1 cellular context compared by ENCODE assay signal in genomic region chr22:37121887-37122591, GRCh38.
TF ChIP-seq lines count a peak whose summit lies in the region.

No MANE protein-coding gene starts in this region.

TF ChIP-seq in GM12878, 131 proteins besides CTCF, POLR2A, EP300 and RAD21 (continued from another document and continues in another):
- TF ChIP-seq MAX (IDR thresholded peaks at IDR 0.05; ENCODE audit: low read depth, low read length) = no peak; the same call in 1 of the 2 replicates
- no peak for TF ChIP-seq ZNF592 (IDR thresholded peaks at IDR 0.05)
- TF ChIP-seq GATAD2B (conservative IDR thresholded peaks at IDR 0.05; ENCODE audit: low read depth) = no peak; the same call in 1 of the 2 replicates
- peak; percentile 65 for TF ChIP-seq SP1 (IDR thresholded peaks at IDR 0.05; ENCODE audit: low read depth, low read length)
- no peak for TF ChIP-seq IRF3 (IDR thresholded peaks at IDR 0.05)
- no peak for TF ChIP-seq ELK1 (IDR thresholded peaks at IDR 0.05; ENCODE audit: low read depth, low read length)
- TF ChIP-seq PKNOX1 (IDR thresholded peaks at IDR 0.05) = peak; percentile 77
- TF ChIP-seq PAX5 (IDR thresholded peaks at IDR 0.05; ENCODE audit: borderline replicate concordance, low read depth, low read length) = peak; percentile 40; the same call in 1 of the 2 replicates
- TF ChIP-seq SRF (IDR thresholded peaks at IDR 0.05; ENCODE audit: low read depth in 2 of 2, low read length in 2 of 2) = no peak
- TF ChIP-seq ZNF217 (IDR thresholded peaks at IDR 0.05) = no peak
- no peak for TF ChIP-seq RB1 (IDR thresholded peaks at IDR 0.05; ENCODE audit: borderline replicate concordance)
- no peak for TF ChIP-seq MTA3 (IDR thresholded peaks at IDR 0.05; ENCODE audit: borderline replicate concordance, low read length)
- 0 out of 2 replicates have a peak, but pooled peaks have one; percentile 71 for TF ChIP-seq ASH2L (IDR thresholded peaks at IDR 0.05; ENCODE audit: borderline replicate concordance, low read depth)
- TF ChIP-seq MYB (IDR thresholded peaks at IDR 0.05; ENCODE audit: borderline replicate concordance, low read depth, low read length) = no peak
- no peak for TF ChIP-seq ZBTB11 (CRISPR knock-in tag; IDR thresholded peaks at IDR 0.05)
- no peak for TF ChIP-seq CEBPB (IDR thresholded peaks at IDR 0.05; ENCODE audit: borderline replicate concordance in 1 of 2, low read depth in 2 of 2, low read length in 2 of 2)
- TF ChIP-seq FOXK2 (IDR thresholded peaks at IDR 0.05) = no peak
- TF ChIP-seq LARP7 (IDR thresholded peaks at IDR 0.05) = 0 out of 2 replicates have a peak, but pooled peaks have one; percentile 15
- TF ChIP-seq SUPT20H (IDR thresholded peaks at IDR 0.05; ENCODE audit: borderline replicate concordance, control insufficient read depth, low read depth, low read length) = no peak
- no peak for TF ChIP-seq ZBTB4 (CRISPR knock-in tag; IDR thresholded peaks at IDR 0.05)
- TF ChIP-seq STAT1 (conservative IDR thresholded peaks at IDR 0.05) = no peak
- TF ChIP-seq RCOR1 (conservative IDR thresholded peaks at IDR 0.05; ENCODE audit: low read depth, low read length) = no peak
- no peak for TF ChIP-seq BCL3 (IDR thresholded peaks at IDR 0.05; ENCODE audit: borderline replicate concordance, insufficient read depth, low read depth, low read length, poor library complexity, severe bottlenecking)
- peak; percentile 53 for TF ChIP-seq ZNF687 (IDR thresholded peaks at IDR 0.05)
- no peak for TF ChIP-seq NR2C1 (IDR thresholded peaks at IDR 0.05)
- TF ChIP-seq USF1 (IDR thresholded peaks at IDR 0.05; ENCODE audit: borderline replicate concordance, extremely low read length, insufficient read depth, low read depth, low read length) = no peak
- no peak for TF ChIP-seq HDAC2 (IDR thresholded peaks at IDR 0.05)
- no peak for TF ChIP-seq WRNIP1 (IDR thresholded peaks at IDR 0.05; ENCODE audit: borderline replicate concordance, low read depth, low read length)
- no peak for TF ChIP-seq BRCA1 (IDR thresholded peaks at IDR 0.05; ENCODE audit: low read depth, low read length)
- TF ChIP-seq ZNF384 (IDR thresholded peaks at IDR 0.05; ENCODE audit: borderline replicate concordance, low read depth, low read length) = no peak
- no peak for TF ChIP-seq KLF5 (IDR thresholded peaks at IDR 0.05; ENCODE audit: partially characterized antibody)
- no peak for TF ChIP-seq BMI1 (IDR thresholded peaks at IDR 0.05; ENCODE audit: borderline replicate concordance)
- no peak for TF ChIP-seq USF2 (IDR thresholded peaks at IDR 0.05; ENCODE audit: borderline replicate concordance, low read depth, low read length)
- no peak for TF ChIP-seq NFXL1 (IDR thresholded peaks at IDR 0.05; ENCODE audit: borderline replicate concordance)
- no peak for TF ChIP-seq SREBF2 (IDR thresholded peaks at IDR 0.05; ENCODE audit: low read length)
- no peak for TF ChIP-seq ESRRA (IDR thresholded peaks at IDR 0.05; ENCODE audit: low read length)
